ENCODE assay signal across 17 cellular contexts in genomic region chrX:109777749-109778148, GRCh38.
"Had no signal": no experiment of that assay in that cellular context is flagged by ENCODE, and none has a peak within 500 bp of the region (broad histone marks: within the 10 kb centered on the region; RNA-seq: fewer than 3 reads in every experiment).

No MANE protein-coding gene starts in this region.

- H3K4me3 ChIP-seq: psoas muscle, sigmoid colon, skin epidermis, thoracic aorta, transverse colon had no signal

- DNase-seq: foreskin keratinocyte; immature natural killer cell; left colon; mammary epithelial cell; naive thymus-derived CD4-positive, alpha-beta T cell; psoas muscle; retina; sigmoid colon; stimulated activated CD4-positive, alpha-beta T cell treated with anti-CD3 and anti-CD28 coated beads, Interleukin-2, amount 100 ng/mL, for 24 hours; stimulated activated CD4-positive, alpha-beta T cell treated with anti-CD3 and anti-CD28 coated beads, Interleukin-4, amount 100 ng/mL, for 4 hours; stimulated activated naive B cell treated with anti-CD40 and anti-IgM and Interleukin-4, amounts not matched to agents 10 μg/mL and 1 μg/mL and 100 μg/mL, for 72 hours; stimulated activated naive CD8-positive, alpha-beta T cell treated with anti-CD3 and anti-CD28 coated beads, Interleukin-15, amount 100 ng/mL, for 72 hours; substantia nigra; transverse colon had no signal

- H3K27ac ChIP-seq: foreskin keratinocyte, neutrophil, psoas muscle, sigmoid colon, skin epidermis, thoracic aorta, transverse colon had no signal

- H3K36me3 ChIP-seq: neutrophil, sigmoid colon, thoracic aorta, transverse colon had no signal

- H3K9me3 ChIP-seq: neutrophil, psoas muscle, sigmoid colon, thoracic aorta, transverse colon had no signal

- H3K27me3 ChIP-seq: foreskin keratinocyte, neutrophil, sigmoid colon, transverse colon had no signal

- ATAC-seq: foreskin keratinocyte; left colon; naive thymus-derived CD4-positive, alpha-beta T cell; psoas muscle; stimulated activated naive B cell treated with anti-CD40 and anti-IgM and Interleukin-4, amounts not matched to agents 10 μg/mL and 1 μg/mL and 100 μg/mL, for 72 hours; stimulated activated naive CD8-positive, alpha-beta T cell treated with anti-CD3 and anti-CD28 coated beads, Interleukin-15, amount 100 ng/mL, for 72 hours had no signal

- H3K4me1 ChIP-seq: foreskin keratinocyte, psoas muscle, sigmoid colon, transverse colon had no signal
